In genomic region chr12:3606101-3606500, GRCh38 we compare ENCODE assay signal across 21 cellular contexts.
DNase-seq lines count a peak whose midpoint lies in the region; ATAC-seq and TF ChIP-seq lines count a peak whose summit lies in the region.
"Had no signal": no experiment of that assay in that cellular context is flagged by ENCODE, and none has a peak within 500 bp of the region (broad histone marks: within the 10 kb centered on the region; RNA-seq: fewer than 3 reads in every experiment).

No MANE protein-coding gene starts in this region.

- peak overlapping the region; percentile 75 to 91 (median 84); a peak in 20 of 22 replicates for H3K4me2 ChIP-seq in BLaER1 treated with 17β-estradiol and CSF1 and Interleukin-3, amounts not matched to agents 10 nM and 100 nM
- no peak overlapping the region for H3K4me2 ChIP-seq in parathyroid adenoma (ENCODE audit: low read length)

- peaks cover 44% of the 10 kb centered on the region for H3K27me3 Mint-ChIP-seq in chondrocyte (ENCODE audit: low read depth)

- H3K36me3 ChIP-seq in BLaER1 treated with 17β-estradiol and CSF1 and Interleukin-3, amounts not matched to agents 10 nM and 100 nM = peaks cover 4 to 33% (median 17%) of the 10 kb centered on the region in 11 experiments; a peak in 20 of 22 replicates
- H3K36me3 ChIP-seq in HUES6 (ENCODE audit: control insufficient read depth, insufficient read depth, low read length) (no peaks in the 10 kb centered on the region), parathyroid adenoma (ENCODE audit: control insufficient read depth, insufficient read depth, low read length) (no peaks in the 10 kb centered on the region)

- DNase-seq in chondrocyte (ENCODE audit: low spot score) = peak; percentile 48
- no peak for DNase-seq in GM19240 (ENCODE audit: insufficient read length, low spot score)
- DNase-seq in GM03348 (ENCODE audit: low spot score) = no peak
- DNase-seq: Caco-2; CD8-positive, alpha-beta T cell; GDM1; H7; HFFc6; NCI-H1048; NCI-H1694; NCI-H2029 treated with DMSO at 0.1 percent for 48 hours; NCI-H446 treated with DMSO at 0.1 percent for 48 hours; NCI-H526; NK-92 treated with Interleukin-12 subunit alpha and Interleukin-12 subunit beta, amount 100 ng/mL, for 24 hours; PC-3 had no signal

- peak overlapping the region in 7 of 11 experiments; percentile 65 to 83 (median 75); a peak in 13 of 22 replicates for H3K27ac ChIP-seq in BLaER1 treated with 17β-estradiol and CSF1 and Interleukin-3, amounts not matched to agents 10 nM and 100 nM
- H3K27ac ChIP-seq in HUES6 (ENCODE audit: low read depth, low read length) (no peak overlapping the region), parathyroid adenoma (peak overlapping the region; percentile 82)

- H3K9me3 Mint-ChIP-seq in chondrocyte (ENCODE audit: low read depth) = peaks cover 10% of the 10 kb centered on the region
- H3K9me3 Mint-ChIP-seq: HFFc6 had no signal

- no peak overlapping the region for H3K27ac Mint-ChIP-seq in chondrocyte (ENCODE audit: unreplicated experiment)
- H3K27ac Mint-ChIP-seq: CD8-positive, alpha-beta T cell; HFFc6 had no signal

- peaks cover 13 to 26% (median 22%) of the 10 kb centered on the region in 11 experiments for H3K9me3 ChIP-seq in BLaER1 treated with 17β-estradiol and CSF1 and Interleukin-3, amounts not matched to agents 10 nM and 100 nM (replicated peaks in 1 of 11)
- H3K9me3 ChIP-seq in HUES6 (ENCODE audit: control insufficient read depth, insufficient read depth, low read depth, low read length) = no peaks in the 10 kb centered on the region
- H3K9me3 ChIP-seq in parathyroid adenoma (ENCODE audit: control insufficient read depth, low read length) = no peaks in the 10 kb centered on the region

- TF ChIP-seq CTCF in chondrocyte (IDR thresholded peaks at IDR 0.05) = no peak
- no peak for TF ChIP-seq CTCF in parathyroid adenoma (IDR thresholded peaks at IDR 0.05)

- ATAC-seq in HG03097 (IDR thresholded peaks at IDR 0.05; ENCODE audit: low FRiP score, unreplicated experiment) (no peak), HG02885 (IDR thresholded peaks at IDR 0.05; ENCODE audit: poor library complexity, unreplicated experiment) (no peak)
- ATAC-seq: CD8-positive, alpha-beta T cell; PC-3; SK-N-SH treated with all-trans-retinoic acid at 6 μM for 48 hours had no signal

- H3K4me1 Mint-ChIP-seq in chondrocyte (ENCODE audit: low read depth) = peaks cover 4% of the 10 kb centered on the region

- H3K27me3 ChIP-seq in BLaER1 treated with 17β-estradiol and CSF1 and Interleukin-3, amounts not matched to agents 10 nM and 100 nM = no peaks in the 10 kb centered on the region
- H3K27me3 ChIP-seq in HUES6 (ENCODE audit: control insufficient read depth, insufficient read depth, low read length) (peaks cover 19% of the 10 kb centered on the region), parathyroid adenoma (ENCODE audit: control insufficient read depth, insufficient read depth, low read length) (no peaks in the 10 kb centered on the region)

- H3K9ac ChIP-seq in BLaER1 treated with 17β-estradiol and CSF1 and Interleukin-3, amounts not matched to agents 10 nM and 100 nM = peak overlapping the region in 3 of 11 experiments; percentile 68 to 70 (median 70); a peak in 2 of 22 replicates
- H3K9ac ChIP-seq in HUES6 (ENCODE audit: low read length) (no peak overlapping the region), parathyroid adenoma (no peak overlapping the region)

- peaks cover 2% of the 10 kb centered on the region for H3K36me3 Mint-ChIP-seq in chondrocyte (ENCODE audit: low read depth)

- H3K4me3 ChIP-seq in BLaER1 treated with 17β-estradiol and CSF1 and Interleukin-3, amounts not matched to agents 10 nM and 100 nM = no peak overlapping the region
- peak overlapping the region; percentile 49 for H3K4me3 ChIP-seq in HUES6 (ENCODE audit: low read depth, low read length)
- H3K4me3 ChIP-seq in parathyroid adenoma (ENCODE audit: low read depth, low read length) = no peak overlapping the region

- H4K20me1 ChIP-seq in BLaER1 treated with 17β-estradiol and CSF1 and Interleukin-3, amounts not matched to agents 10 nM and 100 nM = peaks cover 0 to 21% (median 0%) of the 10 kb centered on the region in 11 experiments; a peak in 2 of 22 replicates

- H3K4me1 ChIP-seq in BLaER1 treated with 17β-estradiol and CSF1 and Interleukin-3, amounts not matched to agents 10 nM and 100 nM = peaks cover 48 to 66% (median 61%) of the 10 kb centered on the region in 10 experiments
- H3K4me1 ChIP-seq in HUES6 (ENCODE audit: control insufficient read depth, insufficient read depth, low read length) (peaks cover 24% of the 10 kb centered on the region), parathyroid adenoma (peaks cover 36% of the 10 kb centered on the region)
- H3K4me1 ChIP-seq: Caco-2 had no signal

- no peak overlapping the region for H3K4me3 Mint-ChIP-seq in chondrocyte (ENCODE audit: unreplicated experiment)
- H3K4me3 Mint-ChIP-seq: CD8-positive, alpha-beta T cell; HFFc6 had no signal

- no peaks in the 10 kb centered on the region for H3K79me2 ChIP-seq in parathyroid adenoma

- peak overlapping the region; percentile 40 for H2AFZ ChIP-seq in parathyroid adenoma
